Comparison of ENCODE assay signal across 9 cellular contexts in genomic region chr16:28317040-28317880, GRCh38. TPM values are rescaled to one million over a fixed set of nuclear protein-coding genes. Genes with fewer than 3 reads are reported as not detected.
A peak's percentile ranks its signal among the peaks of the same experiment; 100 is the strongest.
DNase-seq lines count a peak whose midpoint lies in the region; ATAC-seq and TF ChIP-seq lines count a peak whose summit lies in the region.
"Had no signal": no experiment of that assay in that cellular context is flagged by ENCODE, and none has a peak within 500 bp of the region (broad histone marks: within the 10 kb centered on the region; RNA-seq: fewer than 3 reads in every experiment).

No MANE protein-coding gene starts in this region.

- ATAC-seq in HG03432 (IDR thresholded peaks at IDR 0.05; ENCODE audit: unreplicated experiment): no peak

- H3K9me3 ChIP-seq in WERI-Rb-1 (ENCODE audit: severe bottlenecking): no peaks in the 10 kb centered on the region

- in situ Hi-C loops in Caki2 (cut with HindIII; ENCODE audit: low pct_unique_long_range_greater_than_20kb, low sequenced_read_pairs): no loop called here

- no peak overlapping the region for H3K4me3 ChIP-seq in WERI-Rb-1 (ENCODE audit: low read depth, low read length)

- H3K27me3 ChIP-seq in WERI-Rb-1 (ENCODE audit: insufficient read depth, low read depth, severe bottlenecking): no peaks in the 10 kb centered on the region

- H3K36me3 ChIP-seq in WERI-Rb-1: peaks cover 20% of the 10 kb centered on the region

- H3K27ac Mint-ChIP-seq in IgD-negative memory B cell: peak overlapping the region in 2 of 3 donors; percentile 41 to 76
- H3K27ac Mint-ChIP-seq in brain: peak overlapping the region in 3 of 5 experiments; percentile 62 to 81 (median 70)
- H3K27ac Mint-ChIP-seq: T-helper 1 cell treated with Interleukin-12 subunit alpha and Interleukin-12 subunit beta and Interleukin-4 antibody, amounts not matched to agents 30 μg/mL and 1 μg/mL, for 36 hours had no signal

- H3K27ac ChIP-seq in WERI-Rb-1: no peak overlapping the region

- no peaks in the 10 kb centered on the region for H3K36me3 Mint-ChIP-seq in IgD-negative memory B cell
- peaks cover 52% of the 10 kb centered on the region for H3K36me3 Mint-ChIP-seq in brain

- H3K27me3 Mint-ChIP-seq in IgD-negative memory B cell (no peaks in the 10 kb centered on the region), brain (no peaks in the 10 kb centered on the region)

- H3K9me3 Mint-ChIP-seq in IgD-negative memory B cell (no peaks in the 10 kb centered on the region), brain (no peaks in the 10 kb centered on the region)
- H3K9me3 Mint-ChIP-seq: T-helper 1 cell treated with Interleukin-12 subunit alpha and Interleukin-12 subunit beta and Interleukin-4 antibody, amounts not matched to agents 30 μg/mL and 1 μg/mL, for 36 hours had no signal

- H3K4me3 Mint-ChIP-seq in IgD-negative memory B cell: no peak overlapping the region
- no peak overlapping the region for H3K4me3 Mint-ChIP-seq in brain
- H3K4me3 Mint-ChIP-seq: T-helper 1 cell treated with Interleukin-12 subunit alpha and Interleukin-12 subunit beta and Interleukin-4 antibody, amounts not matched to agents 30 μg/mL and 1 μg/mL, for 36 hours had no signal

- DNase-seq in Caki2 (ENCODE audit: low read depth) (peak; percentile 38), WERI-Rb-1 (peak; percentile 68), kidney tubule cell (ENCODE audit: low spot score) (peak; percentile 56), HCEC 1CT (no peak)
- peak; percentile 66 to 73 for DNase-seq in stimulated activated CD4-positive, alpha-beta T cell treated with anti-CD3 and anti-CD28 coated beads, Interleukin-4, amount 100 ng/mL, for 4 hours

- TF ChIP-seq CTCF in WERI-Rb-1 (IDR thresholded peaks at IDR 0.05; ENCODE audit: low read depth, low read length): peak; percentile 88
- peak; percentile 80 to 87 for TF ChIP-seq CTCF in brain (conservative IDR thresholded peaks at IDR 0.05)

- peaks cover 0 to 3% (median 0%) of the 10 kb centered on the region in 3 donors for H3K4me1 Mint-ChIP-seq in IgD-negative memory B cell
- peaks cover 8% of the 10 kb centered on the region for H3K4me1 Mint-ChIP-seq in brain

RNA-seq across cellular contexts. Expression of gene SBK1, which starts 24.9 kb away (rescaled TPM):
- total RNA-seq in Caki2 (2014; rRNA removed; shearing (Covaris generic); ENCODE audit: low replicate concordance): 0.06 and 0.27 TPM in 2 replicates
- 0.68 TPM for polyA plus RNA-seq in IgD-negative memory B cell
- polyA plus RNA-seq in brain (ENCODE audit: insufficient read depth, low read depth, low replicate concordance): 80.1 TPM

RNA-seq across cellular contexts. Expression of gene NPIPB6, which starts 46.0 kb away (rescaled TPM):
- 0.32 TPM in 1 of 2 replicates, not detected in the other for total RNA-seq in Caki2 (2014; rRNA removed; shearing (Covaris generic); ENCODE audit: low replicate concordance)
- polyA plus RNA-seq in IgD-negative memory B cell (0.29 TPM), brain (ENCODE audit: insufficient read depth, low read depth, low replicate concordance) (0.37 TPM)

Comparison
In these comparisons a context has a peak if more than half of its experiments do, and no peak if none do; other contexts are left out.
1. RNA of gene SBK1, which starts 24.9 kb away (polyA plus RNA-seq): 80.1 TPM in brain (single experiment); 0.68 TPM in IgD-negative memory B cell (single experiment); every median in the first group is over 10 times any median in the second.